Comparison of ENCODE assay signal across 8 cellular contexts in genomic region chr20:57749131-57749690, GRCh38. TPM values are rescaled to one million over a fixed set of nuclear protein-coding genes. Genes with fewer than 3 reads are reported as not detected.
A peak's percentile ranks its signal among the peaks of the same experiment; 100 is the strongest.
DNase-seq lines count a peak whose midpoint lies in the region; ATAC-seq and TF ChIP-seq lines count a peak whose summit lies in the region.

No MANE protein-coding gene starts in this region.

- TF ChIP-seq RAD21 in HCT116 (IDR thresholded peaks at IDR 0.05; ENCODE audit: low read depth): no peak

- DNase-seq in HCT116 (ENCODE audit: low read depth, low spot score) (no peak), hepatocyte (ENCODE audit: low spot score) (no peak), OCI-LY7 (ENCODE audit: low spot score) (no peak), NCI-H345 (lab: John Stamatoyannopoulos, UW) (no peak), NK-92 (lab: John Stamatoyannopoulos, UW; ENCODE audit: unreplicated experiment) (no peak), NCI-H2107 (lab: John Stamatoyannopoulos, UW) (no peak)

- TF ChIP-seq CTCF in HCT116 (IDR thresholded peaks at IDR 0.05 in 2 of 3, conservative IDR thresholded peaks at IDR 0.05 in 1 of 3; ENCODE audit: borderline replicate concordance in 1 of 3, insufficient read depth in 1 of 3, low read depth in 2 of 3, low read length in 2 of 3) (no peak), hepatocyte (IDR thresholded peaks at IDR 0.05; ENCODE audit: poor library complexity) (no peak), OCI-LY7 (conservative IDR thresholded peaks at IDR 0.05; ENCODE audit: low read length) (no peak)

- WGBS in hepatocyte (ENCODE audit: low lambda C conversion rate, missing lambda C conversion rate): 66% methylated on average over 12 of the region's 13 CpGs

- H4K20me1 ChIP-seq in HCT116 (ENCODE audit: insufficient read depth): no peaks in the 10 kb centered on the region
- H4K20me1 ChIP-seq in hepatocyte (ENCODE audit: insufficient read depth, poor library complexity, severe bottlenecking): no peaks in the 10 kb centered on the region
- no peaks in the 10 kb centered on the region for H4K20me1 ChIP-seq in OCI-LY7 (ENCODE audit: insufficient read depth, low read length)

- RAD21 ChIA-PET in HCT116 (lab: Charles Lee; ENCODE audit: low non-redundant PET in 1 of 2, low total read pairs in 2 of 2, uncharacterized antibody in 2 of 2, unreplicated experiment in 2 of 2): no interaction called here

- no peaks in the 10 kb centered on the region for H3K9me2 ChIP-seq in HCT116 (ENCODE audit: insufficient read depth)
- H3K9me2 ChIP-seq in hepatocyte (replicated peaks; ENCODE audit: insufficient read depth): no peaks in the 10 kb centered on the region
- no peaks in the 10 kb centered on the region for H3K9me2 ChIP-seq in OCI-LY7 (ENCODE audit: insufficient read depth, low read length)

- no peaks in the 10 kb centered on the region for H3K36me3 ChIP-seq in HCT116 (ENCODE audit: control insufficient read depth in 1 of 2, insufficient read depth in 2 of 2, low read length in 2 of 2)
- H3K36me3 ChIP-seq in hepatocyte (replicated peaks; ENCODE audit: insufficient read depth, low read depth): no peaks in the 10 kb centered on the region
- no peaks in the 10 kb centered on the region for H3K36me3 ChIP-seq in OCI-LY7 (ENCODE audit: insufficient read depth, low read length)

- H3K27ac ChIP-seq in HCT116 (ENCODE audit: low read depth, low read length) (no peak overlapping the region), hepatocyte (no peak overlapping the region), OCI-LY7 (ENCODE audit: low read depth, low read length, poor library complexity, severe bottlenecking) (no peak overlapping the region)

- no peak overlapping the region for H3K27ac Mint-ChIP-seq in activated naive CD8-positive, alpha-beta T cell
- H3K27ac Mint-ChIP-seq in stimulated activated memory B cell treated with anti-CD40 and anti-IgM and Interleukin-4, amounts not matched to agents 10 μg/mL and 1 μg/mL and 100 μg/mL, for 72 hours: peak overlapping the region; percentile 83

- BruUV-seq in HCT116 (replicated peaks; lab: Mats Ljungman, UMichigan): no TSS peak
- no TSS peak for BruUV-seq in OCI-LY7 (replicated peaks; lab: Mats Ljungman, UMichigan)

- CTCF ChIA-PET in HCT116 (lab: Charles Lee) (no interaction called here), OCI-LY7 (lab: Charles Lee; ENCODE audit: unreplicated experiment) (no interaction called here)

- H3K9me3 ChIP-seq in HCT116 (ENCODE audit: control insufficient read depth in 1 of 2, insufficient read depth in 1 of 2, low read depth in 1 of 2, low read length in 2 of 2) (no peaks in the 10 kb centered on the region), hepatocyte (ENCODE audit: low read depth) (no peaks in the 10 kb centered on the region), OCI-LY7 (ENCODE audit: low read length) (no peaks in the 10 kb centered on the region)

- POLR2A ChIA-PET in HCT116 (lab: Charles Lee): no interaction called here
- POLR2A ChIA-PET in OCI-LY7 (lab: Charles Lee): no interaction called here

- H3K27me3 Mint-ChIP-seq in activated naive CD8-positive, alpha-beta T cell: peaks cover 9% of the 10 kb centered on the region
- peaks cover 60% of the 10 kb centered on the region for H3K27me3 Mint-ChIP-seq in stimulated activated memory B cell treated with anti-CD40 and anti-IgM and Interleukin-4, amounts not matched to agents 10 μg/mL and 1 μg/mL and 100 μg/mL, for 72 hours

- H3K79me2 ChIP-seq in HCT116 (ENCODE audit: insufficient read depth, low read length): no peaks in the 10 kb centered on the region
- H3K79me2 ChIP-seq in hepatocyte: no peaks in the 10 kb centered on the region
- H3K79me2 ChIP-seq in OCI-LY7 (ENCODE audit: insufficient read depth, low read depth, low read length): no peaks in the 10 kb centered on the region

- peak overlapping the region; percentile 76 for H3K4me3 Mint-ChIP-seq in activated naive CD8-positive, alpha-beta T cell
- peak overlapping the region; percentile 58 for H3K4me3 Mint-ChIP-seq in stimulated activated memory B cell treated with anti-CD40 and anti-IgM and Interleukin-4, amounts not matched to agents 10 μg/mL and 1 μg/mL and 100 μg/mL, for 72 hours

- H3K9ac ChIP-seq in HCT116 (ENCODE audit: low read length): no peak overlapping the region

- ATAC-seq in HCT116: peak; percentile 39
- peak; percentile 46 for ATAC-seq in stimulated activated memory B cell treated with anti-CD40 and anti-IgM and Interleukin-4, amounts not matched to agents 10 μg/mL and 1 μg/mL and 100 μg/mL, for 72 hours

- H3K4me1 ChIP-seq in HCT116 (ENCODE audit: control insufficient read depth in 1 of 2, insufficient read depth in 2 of 2, low read length in 2 of 2) (peaks cover 9 to 11% of the 10 kb centered on the region in 2 experiments), hepatocyte (ENCODE audit: insufficient read depth) (peaks cover 18% of the 10 kb centered on the region), OCI-LY7 (ENCODE audit: insufficient read depth, low read length, poor library complexity, severe bottlenecking) (no peaks in the 10 kb centered on the region)

- intact Hi-C loops in HCT116 (cut with micrococcal nuclease): no loop called here
- intact Hi-C loops in OCI-LY7 (cut with micrococcal nuclease; ENCODE audit: unreplicated experiment): no loop called here

- no peak for TF ChIP-seq POLR2A in HCT116 (IDR thresholded peaks at IDR 0.05; ENCODE audit: borderline replicate concordance, extremely low read depth, insufficient read depth, insufficient read length)

- peak overlapping the region; percentile 66 for H3K4me2 ChIP-seq in HCT116 (ENCODE audit: low read length)
- H3K4me2 ChIP-seq in hepatocyte: peak overlapping the region; percentile 29
- H3K4me2 ChIP-seq in OCI-LY7 (ENCODE audit: low read length): no peak overlapping the region

- H3K27me3 ChIP-seq in HCT116 (ENCODE audit: insufficient read depth, low read length) (peaks cover 53% of the 10 kb centered on the region), hepatocyte (no peaks in the 10 kb centered on the region)

- no peaks in the 10 kb centered on the region for H3K9me3 Mint-ChIP-seq in activated naive CD8-positive, alpha-beta T cell (ENCODE audit: low read depth)
- no peaks in the 10 kb centered on the region for H3K9me3 Mint-ChIP-seq in stimulated activated memory B cell treated with anti-CD40 and anti-IgM and Interleukin-4, amounts not matched to agents 10 μg/mL and 1 μg/mL and 100 μg/mL, for 72 hours

- H3K4me3 ChIP-seq in HCT116 (replicated peaks in 1 of 2; ENCODE audit: low read depth in 1 of 2, low read length in 2 of 2): peak overlapping the region in 1 of 2 experiments; percentile 13; a peak in 1 of 4 replicates
- H3K4me3 ChIP-seq in hepatocyte: no peak overlapping the region
- H3K4me3 ChIP-seq in OCI-LY7 (ENCODE audit: low read depth, low read length, poor library complexity, severe bottlenecking): no peak overlapping the region

- H3K36me3 Mint-ChIP-seq in activated naive CD8-positive, alpha-beta T cell: peaks cover 4% of the 10 kb centered on the region
- no peaks in the 10 kb centered on the region for H3K36me3 Mint-ChIP-seq in stimulated activated memory B cell treated with anti-CD40 and anti-IgM and Interleukin-4, amounts not matched to agents 10 μg/mL and 1 μg/mL and 100 μg/mL, for 72 hours

- peaks cover 13% of the 10 kb centered on the region for H3K4me1 Mint-ChIP-seq in activated naive CD8-positive, alpha-beta T cell (ENCODE audit: low read depth)
- peaks cover 26% of the 10 kb centered on the region for H3K4me1 Mint-ChIP-seq in stimulated activated memory B cell treated with anti-CD40 and anti-IgM and Interleukin-4, amounts not matched to agents 10 μg/mL and 1 μg/mL and 100 μg/mL, for 72 hours

- H2AFZ ChIP-seq in HCT116 (ENCODE audit: low read depth, low read length, poor library complexity, severe bottlenecking) (no peak overlapping the region), hepatocyte (no peak overlapping the region), OCI-LY7 (ENCODE audit: low read length) (no peak overlapping the region)

TF ChIP-seq in HCT116, 20 proteins besides CTCF, POLR2A, EP300 and RAD21:
- TF ChIP-seq CBX3 (IDR thresholded peaks at IDR 0.05; ENCODE audit: low read depth) (no peak), CEBPB (IDR thresholded peaks at IDR 0.05; ENCODE audit: low read depth) (no peak), EZH2 (IDR thresholded peaks at IDR 0.05) (0 out of 2 replicates have a peak, but pooled peaks have one; percentile 75), EZH2phosphoT487 (IDR thresholded peaks at IDR 0.05; ENCODE audit: borderline replicate concordance) (no peak)

RNA-seq across cellular contexts. Expression of gene PMEPA1, which starts 39.4 kb away (rescaled TPM):
- total RNA-seq in HCT116 (2021; ENCODE audit: unreplicated experiment) (0.64 TPM), hepatocyte (6.8 and 9.2 TPM in 2 replicates), OCI-LY7 (2022) (3.7 and 4.3 TPM in 2 replicates)
- polyA plus RNA-seq in HCT116 (2012): 1.1 and 2.3 TPM in 2 replicates
- 34.1 and 40.3 TPM in 2 replicates for polyA plus RNA-seq in hepatocyte
- total RNA-seq in OCI-LY7 (2014; rRNA removed; shearing (Covaris generic)): 1.4 and 1.8 TPM in 2 replicates
